ENCODE assay signal across 17 cellular contexts in the genomic region with DNA sequence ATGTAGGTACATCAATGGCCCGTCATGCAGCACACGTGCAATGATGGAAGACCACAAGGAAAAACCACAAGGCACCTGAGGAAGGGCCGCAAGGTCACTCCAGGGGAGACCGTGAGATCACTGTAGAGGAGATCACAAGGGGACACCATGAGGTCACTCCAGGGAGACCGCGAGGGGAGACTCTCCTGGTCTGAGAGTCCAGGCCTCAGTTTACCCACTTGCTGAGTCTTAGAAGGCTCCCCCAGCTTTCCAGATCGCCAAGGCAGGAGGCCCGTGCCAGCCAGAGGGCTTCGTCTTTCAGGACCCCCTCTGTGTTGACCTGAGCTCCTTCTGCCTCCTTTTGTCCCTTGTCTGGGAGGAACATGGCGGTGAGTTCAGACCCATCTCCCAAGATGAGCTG.
DNase-seq lines count a peak whose midpoint lies in the region; ATAC-seq and TF ChIP-seq lines count a peak whose summit lies in the region.
"Had no signal": no experiment of that assay in that cellular context is flagged by ENCODE, and none has a peak within 500 bp of the region (broad histone marks: within the 10 kb centered on the region; RNA-seq: fewer than 3 reads in every experiment).

No MANE protein-coding gene starts in this region.

- H3K9me3 ChIP-seq in Peyer's patch = no peaks in the 10 kb centered on the region
- no peaks in the 10 kb centered on the region for H3K9me3 ChIP-seq in left lung
- H3K9me3 ChIP-seq: BLaER1 treated with 17β-estradiol and CSF1 and Interleukin-3, amounts not matched to agents 10 nM and 100 nM had no signal

- no peak for ATAC-seq in left lung
- ATAC-seq in sciatic nerve = peak; percentile 13
- ATAC-seq in HG03342 (IDR thresholded peaks at IDR 0.05; ENCODE audit: unreplicated experiment) = no peak
- ATAC-seq: HCT116 had no signal

- no peak for TF ChIP-seq POLR2A in Peyer's patch (IDR thresholded peaks at IDR 0.05)

- H3K36me3 ChIP-seq in Peyer's patch = no peaks in the 10 kb centered on the region
- no peaks in the 10 kb centered on the region for H3K36me3 ChIP-seq in left lung
- H3K36me3 ChIP-seq: BLaER1 treated with 17β-estradiol and CSF1 and Interleukin-3, amounts not matched to agents 10 nM and 100 nM had no signal

- intact Hi-C loops in left lung (cut with DNase I) (no loop called here), sciatic nerve (cut with DNase I) (no loop called here)

- no peak overlapping the region for H3K27ac ChIP-seq in Peyer's patch
- H3K27ac ChIP-seq in left lung = no peak overlapping the region
- H3K27ac ChIP-seq: 22Rv1; BLaER1 treated with 17β-estradiol and CSF1 and Interleukin-3, amounts not matched to agents 10 nM and 100 nM had no signal

- peak; percentile 48 for DNase-seq in activated effector memory CD4-positive, alpha-beta T cell treated with anti-CD3 and anti-CD28 coated beads, Interleukin-2, amount 50 U/mL, for 16 hours
- DNase-seq in activated effector memory CD4-positive, alpha-beta T cell treated with Interleukin-2 at 50 U/mL for 16 hours = no peak
- peak in 2 of 3 donors; percentile 27 to 31 for DNase-seq in Peyer's patch
- peak; percentile 25 to 39 for DNase-seq in left lung
- no peak for DNase-seq in sciatic nerve (ENCODE audit: low spot score)
- no peak for DNase-seq in NK-92 treated with Interleukin-12 subunit alpha and Interleukin-12 subunit beta, amount 100 ng/mL, for 24 hours (lab: John Stamatoyannopoulos, UW)
- DNase-seq in DMS53 (lab: John Stamatoyannopoulos, UW) = no peak
- DNase-seq: CD4-positive, CD25-positive, alpha-beta regulatory T cell; COR-L47; DMS79; GDM1; GOT3; HFFc6 had no signal

- no peak overlapping the region for H3K4me3 ChIP-seq in Peyer's patch
- H3K4me3 ChIP-seq in left lung = no peak overlapping the region
- H3K4me3 ChIP-seq: BLaER1 treated with 17β-estradiol and CSF1 and Interleukin-3, amounts not matched to agents 10 nM and 100 nM had no signal

- H3K4me1 ChIP-seq in Peyer's patch (no peaks in the 10 kb centered on the region), left lung (no peaks in the 10 kb centered on the region)

- H3K27me3 ChIP-seq in Peyer's patch = no peaks in the 10 kb centered on the region
- peaks cover 7 to 64% of the 10 kb centered on the region in 2 donors for H3K27me3 ChIP-seq in left lung
- H3K27me3 ChIP-seq: BLaER1 treated with 17β-estradiol and CSF1 and Interleukin-3, amounts not matched to agents 10 nM and 100 nM had no signal

- TF ChIP-seq CTCF in Peyer's patch (IDR thresholded peaks at IDR 0.05) = no peak
- no peak for TF ChIP-seq CTCF in left lung (IDR thresholded peaks at IDR 0.05)

Comparison
In these comparisons a context has a peak if more than half of its experiments do, and no peak if none do; other contexts are left out.
1. DNase-seq: peak in activated effector memory CD4-positive, alpha-beta T cell treated with anti-CD3 and anti-CD28 coated beads, Interleukin-2, amount 50 U/mL, for 16 hours (single experiment), Peyer's patch (2 of 3) and left lung (2 of 2); none in activated effector memory CD4-positive, alpha-beta T cell treated with Interleukin-2 at 50 U/mL for 16 hours (single experiment), sciatic nerve (single experiment), NK-92 treated with Interleukin-12 subunit alpha and Interleukin-12 subunit beta, amount 100 ng/mL, for 24 hours (single experiment) and DMS53 (single experiment).